In genomic region chr3:197242784-197243432, GRCh38 we compare ENCODE assay signal across 31 cellular contexts. TPM values are rescaled to one million over a fixed set of nuclear protein-coding genes. Genes with fewer than 3 reads are reported as not detected.
DNase-seq lines count a peak whose midpoint lies in the region; ATAC-seq, FAIRE-seq and TF ChIP-seq lines count a peak whose summit lies in the region.
"Had no signal": no experiment of that assay in that cellular context is flagged by ENCODE, and none has a peak within 500 bp of the region (broad histone marks: within the 10 kb centered on the region; RNA-seq: fewer than 3 reads in every experiment).

No MANE protein-coding gene starts in this region.

- no peak overlapping the region for H3K9ac ChIP-seq in K562 (ENCODE audit: insufficient read depth in 1 of 2, low read depth in 2 of 2, low read length in 2 of 2)
- H3K9ac ChIP-seq: GM23248, KMS-11 had no signal

- POLR2A ChIA-PET in MCF 10A (lab: Yijun Ruan, JAX) (interaction anchor here (0.7 to 1.9 kb wide), 2 partner anchors 14 to 26 kb away, joined by 3 to 4 read pairs; no protein-coding TSS in a partner anchor), K562 (lab: Yijun Ruan, JAX) (no interaction called here)

- peaks cover 12% of the 10 kb centered on the region for H3K4me1 Mint-ChIP-seq in MCF 10A (ENCODE audit: insufficient read depth, unreplicated experiment)

- H4K20me1 ChIP-seq in K562 (replicated peaks; ENCODE audit: control insufficient read depth, insufficient read depth, low read length), result no peaks in the 10 kb centered on the region

- H3K79me2 ChIP-seq in K562 (ENCODE audit: control insufficient read depth, insufficient read depth, low read length), result peaks cover 79% of the 10 kb centered on the region

- H3K9me3 Mint-ChIP-seq in MCF 10A (ENCODE audit: unreplicated experiment), result peaks cover 28% of the 10 kb centered on the region

- no peak for TF ChIP-seq RAD21 in K562 (CRISPR knock-in tag; conservative IDR thresholded peaks at IDR 0.05 in 1 of 2, IDR thresholded peaks at IDR 0.05 in 1 of 2)

- CTCF ChIA-PET in MCF 10A (lab: Yijun Ruan, JAX), result interaction anchor here (0.6 to 2.2 kb wide), 3 partner anchors 13 to 48 kb away, joined by 3 to 18 read pairs (median 3); no protein-coding TSS in a partner anchor
- CTCF ChIA-PET in K562 (lab: Yijun Ruan, JAX; ENCODE audit: low intra/inter-chr PET ratio), result no interaction called here

- no peak for TF ChIP-seq EP300 in K562 (IDR thresholded peaks at IDR 0.05; ENCODE audit: low read length)

- FAIRE-seq in K562 (lab: Jason Lieb, UNC) (no peak), small intestine (lab: Jason Lieb, UNC) (no peak)
- FAIRE-seq: GM12891 had no signal

- no peak for TF ChIP-seq POLR2A in breast epithelium (IDR thresholded peaks at IDR 0.05)
- no peak for TF ChIP-seq POLR2A in K562 (conservative IDR thresholded peaks at IDR 0.05)

- WGBS in K562 (ENCODE audit: insufficient coverage, low coverage, missing lambda C conversion rate), result 81% methylated on average over 7 of the region's 7 CpGs
- 85 to 97% (median 94%) methylated on average over 7 of the region's 7 CpGs for WGBS in small intestine, 3 donors

- H3K36me3 Mint-ChIP-seq in MCF 10A (ENCODE audit: insufficient read depth, unreplicated experiment), result peaks cover 49% of the 10 kb centered on the region

- no peaks in the 10 kb centered on the region for H3K9me1 ChIP-seq in K562 (ENCODE audit: control insufficient read depth, insufficient read depth, low read length)

- no peaks in the 10 kb centered on the region for H3K27me3 Mint-ChIP-seq in MCF 10A (ENCODE audit: insufficient read depth, unreplicated experiment)
- H3K27me3 Mint-ChIP-seq: activated CD4-positive, alpha-beta T cell treated with anti-CD3 and anti-CD28 coated beads, Interleukin-2, amount 10 ng/mL, durations not matched to agents 7 days and 5 days; activated CD8-positive, alpha-beta memory T cell treated with anti-CD3 and anti-CD28 coated beads, Interleukin-2, amount 10 ng/mL, durations not matched to agents 7 days and 5 days; CD4-positive, alpha-beta memory T cell had no signal

- no peak overlapping the region for H3K4me3 Mint-ChIP-seq in MCF 10A (ENCODE audit: unreplicated experiment)
- H3K4me3 Mint-ChIP-seq: activated CD4-positive, alpha-beta T cell treated with anti-CD3 and anti-CD28 coated beads, Interleukin-2, amount 10 ng/mL, durations not matched to agents 7 days and 5 days; activated CD8-positive, alpha-beta memory T cell treated with anti-CD3 and anti-CD28 coated beads, Interleukin-2, amount 10 ng/mL, durations not matched to agents 7 days and 5 days; immature natural killer cell had no signal

- H3K9me3 ChIP-seq in breast epithelium (peaks cover 8 to 28% of the 10 kb centered on the region in 2 donors), K562 (replicated peaks; ENCODE audit: control insufficient read depth, insufficient read depth, low read depth, low read length) (peaks cover 20% of the 10 kb centered on the region), small intestine (ENCODE audit: control insufficient read depth, low read depth) (no peaks in the 10 kb centered on the region)
- H3K9me3 ChIP-seq: colonic mucosa had no signal

- H3K4me1 ChIP-seq in breast epithelium (no peaks in the 10 kb centered on the region), K562 (replicated peaks in 1 of 2; ENCODE audit: control insufficient read depth in 2 of 2, insufficient read depth in 2 of 2, low read length in 2 of 2) (no peaks in the 10 kb centered on the region; a peak in 1 of 5 replicates), foreskin keratinocyte (no peaks in the 10 kb centered on the region), small intestine (ENCODE audit: control insufficient read depth in 2 of 2, insufficient read depth in 1 of 2, low read depth in 1 of 2, low read length in 1 of 2) (no peaks in the 10 kb centered on the region)
- H3K4me1 ChIP-seq: colonic mucosa, left ventricle myocardium inferior, tibial artery had no signal

- BruUV-seq in MCF 10A (replicated peaks; lab: Mats Ljungman, UMichigan), result no TSS peak
- BruUV-seq in K562 (replicated peaks; lab: Mats Ljungman, UMichigan), result no TSS peak

- no peak for ATAC-seq in K562
- no peak for ATAC-seq in foreskin keratinocyte
- ATAC-seq in GM19035 (IDR thresholded peaks at IDR 0.05; ENCODE audit: unreplicated experiment), result no peak
- ATAC-seq in HG02973 (IDR thresholded peaks at IDR 0.05; ENCODE audit: unreplicated experiment), result no peak
- ATAC-seq: activated CD8-positive, alpha-beta memory T cell treated with anti-CD3 and anti-CD28 coated beads, Interleukin-2, amount 10 ng/mL, durations not matched to agents 7 days and 5 days; Right ventricle myocardium inferior; SK-N-SH treated with all-trans-retinoic acid at 6 μM for 48 hours had no signal

- H3K27ac Mint-ChIP-seq in MCF 10A (ENCODE audit: low read depth, unreplicated experiment), result no peak overlapping the region
- H3K27ac Mint-ChIP-seq: activated CD4-positive, alpha-beta T cell treated with anti-CD3 and anti-CD28 coated beads, Interleukin-2, amount 10 ng/mL, durations not matched to agents 7 days and 5 days; activated CD8-positive, alpha-beta memory T cell treated with anti-CD3 and anti-CD28 coated beads, Interleukin-2, amount 10 ng/mL, durations not matched to agents 7 days and 5 days; CD4-positive, alpha-beta memory T cell had no signal

- no peak overlapping the region for H3K4me2 ChIP-seq in K562 (ENCODE audit: insufficient read depth, low read length)
- H3K4me2 ChIP-seq: KMS-11 had no signal

- H3K27me3 ChIP-seq in breast epithelium (no peaks in the 10 kb centered on the region), K562 (ENCODE audit: control insufficient read depth in 2 of 2, insufficient read depth in 2 of 2, low read length in 2 of 2) (no peaks in the 10 kb centered on the region), foreskin keratinocyte (no peaks in the 10 kb centered on the region), small intestine (ENCODE audit: control insufficient read depth in 2 of 2, insufficient read depth in 2 of 2, low read length in 2 of 2) (no peaks in the 10 kb centered on the region)
- H3K27me3 ChIP-seq: adrenal gland, colonic mucosa, tibial artery had no signal

- no peak overlapping the region for H3K4me3 ChIP-seq in breast epithelium
- no peak overlapping the region for H3K4me3 ChIP-seq in K562
- no peak overlapping the region for H3K4me3 ChIP-seq in small intestine (ENCODE audit: low read depth in 1 of 2, low read length in 2 of 2)
- H3K4me3 ChIP-seq: adrenal gland, colonic mucosa, GM23248, left ventricle myocardium inferior, psoas muscle, tibial artery had no signal

- DNase-seq in MCF 10A (ENCODE audit: unreplicated experiment) (peak; percentile 10), breast epithelium (ENCODE audit: low spot score in 2 of 2) (no peak), K562 (ENCODE audit: extremely low read depth in 1 of 4, low spot score in 3 of 4) (no peak), foreskin keratinocyte (peak; percentile 42 to 70), small intestine (peak; percentile 25), amniotic stem cell (lab: John Stamatoyannopoulos, UW) (no peak)
- DNase-seq: 8988T; activated CD4-positive, alpha-beta T cell treated with anti-CD3 and anti-CD28 coated beads, Interleukin-2, amount 10 ng/mL, durations not matched to agents 7 days and 5 days; activated CD8-positive, alpha-beta memory T cell treated with anti-CD3 and anti-CD28 coated beads, Interleukin-2, amount 10 ng/mL, durations not matched to agents 7 days and 5 days; activated naive CD4-positive, alpha-beta T cell; activated T-cell treated with anti-CD3 and anti-CD28 coated beads, Interleukin-2, amount 50 U/mL, for 48 hours; adrenal gland; CD4-positive, alpha-beta memory T cell; colonic mucosa; effector memory CD4-positive, alpha-beta T cell; GM23248; hypothalamus; immature natural killer cell; left ventricle myocardium inferior; MV-4-11; NCI-H1436 treated with DMSO at 0.1 percent for 48 hours; NCI-H2107; occipital lobe; psoas muscle; tibial artery had no signal

- no peak overlapping the region for H2AFZ ChIP-seq in K562 (ENCODE audit: low read depth, low read length)
- H2AFZ ChIP-seq: GM23248 had no signal

- in situ Hi-C loops in K562 (cut with MboI), result no loop called here

- H3K27ac ChIP-seq in breast epithelium, result no peak overlapping the region
- no peak overlapping the region for H3K27ac ChIP-seq in K562 (ENCODE audit: extremely low read depth, low read depth, low read length)
- no peak overlapping the region for H3K27ac ChIP-seq in foreskin keratinocyte
- no peak overlapping the region for H3K27ac ChIP-seq in small intestine (ENCODE audit: low read depth in 1 of 2, low read length in 1 of 2)
- H3K27ac ChIP-seq: adrenal gland, colonic mucosa, GM23248, KMS-11, left ventricle myocardium inferior, psoas muscle, tibial artery had no signal

- intact Hi-C loops in MCF 10A (cut with micrococcal nuclease), result no loop called here
- intact Hi-C loops in breast epithelium (cut with DNase I; ENCODE audit: low total_unique reads), result no loop called here
- intact Hi-C loops in K562 (cut with micrococcal nuclease), result no loop called here

- H3K36me3 ChIP-seq in breast epithelium (no peaks in the 10 kb centered on the region), K562 (ENCODE audit: control insufficient read depth, insufficient read depth, low read length) (peaks cover 23% of the 10 kb centered on the region), small intestine (ENCODE audit: control insufficient read depth in 2 of 2, insufficient read depth in 2 of 2, low read length in 2 of 2) (peaks cover 0 to 12% of the 10 kb centered on the region in 2 donors)
- H3K36me3 ChIP-seq: adrenal gland, colonic mucosa had no signal

- no peak for TF ChIP-seq CTCF in MCF 10A (IDR thresholded peaks at IDR 0.05; ENCODE audit: unreplicated experiment)
- TF ChIP-seq CTCF in breast epithelium (IDR thresholded peaks at IDR 0.05), result no peak
- TF ChIP-seq CTCF in K562 (IDR thresholded peaks at IDR 0.05 in 2 of 3, conservative IDR thresholded peaks at IDR 0.05 in 1 of 3; ENCODE audit: insufficient read depth in 2 of 3, low read depth in 1 of 3, low read length in 3 of 3), result no peak
- TF ChIP-seq CTCF in foreskin keratinocyte (conservative IDR thresholded peaks at IDR 0.05), result no peak

RNA-seq across cellular contexts. Expression of gene DLG1, which starts 55.5 kb away (rescaled TPM):
- total RNA-seq in MCF 10A (2022) (121 and 129 TPM in 2 replicates), breast epithelium (100 to 1,000 TPM in 1 of 3 donors, 10 to 100 TPM in 2; 76.0 to 100 (median 76.7) TPM), K562 (2014; rRNA removed) (36.3 and 39.4 TPM in 2 replicates), K562 (2014; rRNA removed; fragmentation: Illumina TruSeq; extraction: Trizol) (49.1 and 55.6 TPM in 2 replicates), K562 (2015; rRNA removed; fragmentation: Illumina TruSeq; extraction: Trizol) (43.5 and 48.4 TPM in 2 replicates), K562 (2021) (55.7 and 57.5 TPM in 2 replicates), foreskin keratinocyte (113 and 118 TPM in 2 replicates)
- 141 and 293 TPM in 2 replicates for total RNA-seq in K562 (2011; cell fraction: chromatin; rRNA removed; ENCODE audit: low replicate concordance)
- 38.2 and 46.8 TPM in 2 replicates for total RNA-seq in K562 (2011; cell fraction: nucleolus; rRNA removed)
- 84.2 and 109 TPM in 2 replicates for total RNA-seq in K562 (2011; cell fraction: nucleoplasm; rRNA removed)
- polyA plus RNA-seq in K562 (2011; rRNA removed) (38.9 and 43.6 TPM in 2 replicates), K562 (2014; fragmentation: Illumina TruSeq; extraction: Trizol) (51.4 and 63.5 TPM in 2 replicates), K562 (2014; fragmentation: Nextera tagmentation; extraction: Ambion mirVana) (10 to 100 TPM in 1 of 2 experiments, 1 to 10 TPM in 1; 9.4 to 13.4 TPM), K562 (2014; rRNA removed) (30.8 and 31.0 TPM in 2 replicates), foreskin keratinocyte (17.7 and 22.1 TPM in 2 replicates), small intestine (10 to 100 TPM; 25.5 to 51.0 (median 28.4) TPM)
- 8.7 and 13.6 TPM in 2 replicates for polyA plus RNA-seq in K562 (2011; cell fraction: cytosol; rRNA removed)
- 49.2 and 58.1 TPM in 2 replicates for polyA plus RNA-seq in K562 (2011; cell fraction: nucleus; rRNA removed)
- 35.9 and 42.5 TPM in 2 replicates for polyA plus RNA-seq in K562 (2012)
- 66.5 and 99.3 TPM in 2 replicates for polyA minus RNA-seq in K562 (2011; rRNA and poly(A)+ RNA removed)
- 19.7 and 21.1 TPM in 2 replicates for polyA minus RNA-seq in K562 (2011; cell fraction: cytosol; rRNA and poly(A)+ RNA removed)
- 61.9 and 105 TPM in 2 replicates for polyA minus RNA-seq in K562 (2011; cell fraction: nucleus; rRNA and poly(A)+ RNA removed)

Comparison
In these comparisons a context has a peak if more than half of its experiments do, and no peak if none do; other contexts are left out.
1. DNase-seq: peak in MCF 10A (single experiment), foreskin keratinocyte (2 of 2) and small intestine (single experiment); none in breast epithelium (0 of 2), K562 (0 of 4) and amniotic stem cell (single experiment).